In the genomic region with DNA sequence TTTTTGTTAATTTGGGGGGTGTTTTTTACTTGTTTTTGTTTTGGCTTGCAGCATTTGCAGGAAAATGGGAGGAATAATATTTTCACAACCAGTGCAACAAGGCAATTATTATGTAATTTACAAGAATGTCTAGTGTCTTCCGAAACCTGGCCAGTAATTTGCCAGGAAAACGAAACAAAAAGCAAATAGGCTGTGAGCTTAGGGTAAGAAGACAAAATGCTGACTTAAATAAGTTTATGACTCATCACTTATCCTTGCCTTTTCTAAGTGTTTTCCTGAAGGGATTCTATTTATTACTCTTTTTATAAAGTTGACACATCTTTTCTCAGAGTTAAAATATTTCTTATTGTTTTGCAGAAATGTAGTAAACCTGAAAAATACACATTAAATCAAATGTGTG, we compare ENCODE assay signal across 9 cellular contexts. TPM values are rescaled to one million over a fixed set of nuclear protein-coding genes. Genes with fewer than 3 reads are reported as not detected.
A peak's percentile ranks its signal among the peaks of the same experiment; 100 is the strongest.
DNase-seq lines count a peak whose midpoint lies in the region; ATAC-seq and TF ChIP-seq lines count a peak whose summit lies in the region.
"Had no signal": no experiment of that assay in that cellular context is flagged by ENCODE, and none has a peak within 500 bp of the region (broad histone marks: within the 10 kb centered on the region; RNA-seq: fewer than 3 reads in every experiment).

No MANE protein-coding gene starts in this region.

- DNase-seq in NCI-H1417 (lab: John Stamatoyannopoulos, UW) (peak in 2 of 3 experiments; percentile 7 to 53), NCI-H1417 treated with DMSO at 0.1 percent for 48 hours (lab: John Stamatoyannopoulos, UW) (no peak), RKO (ENCODE audit: low spot score) (peak; percentile 80), foreskin melanocyte (peak; percentile 30), upper lobe of right lung (no peak), type B pancreatic cell (ENCODE audit: extremely low spot score, unreplicated experiment) (no peak), NCI-H524 (lab: John Stamatoyannopoulos, UW) (no peak), testis (no peak)

- no peak for TF ChIP-seq CTCF in upper lobe of right lung (IDR thresholded peaks at IDR 0.05)
- TF ChIP-seq CTCF in type B pancreatic cell (conservative IDR thresholded peaks at IDR 0.05): no peak
- TF ChIP-seq CTCF in testis (IDR thresholded peaks at IDR 0.05): no peak

- peaks cover 4% of the 10 kb centered on the region for H3K4me1 ChIP-seq in upper lobe of right lung
- no peaks in the 10 kb centered on the region for H3K4me1 ChIP-seq in testis
- H3K4me1 ChIP-seq: BLaER1 treated with 17β-estradiol and CSF1 and Interleukin-3, amounts not matched to agents 10 nM and 100 nM had no signal

- H3K9me3 ChIP-seq in upper lobe of right lung (no peaks in the 10 kb centered on the region), testis (no peaks in the 10 kb centered on the region)

- intact Hi-C loops in upper lobe of right lung (cut with DNase I): no loop called here
- intact Hi-C loops in testis (cut with DNase I; ENCODE audit: low total_unique reads): no loop called here

- H3K27me3 ChIP-seq in upper lobe of right lung (no peaks in the 10 kb centered on the region), testis (no peaks in the 10 kb centered on the region)
- H3K27me3 ChIP-seq: BLaER1 treated with 17β-estradiol and CSF1 and Interleukin-3, amounts not matched to agents 10 nM and 100 nM had no signal

- 22 to 27% methylated on average over 2 of the region's 2 CpGs for WGBS in testis, 2 donors

- H3K4me3 ChIP-seq in upper lobe of right lung (peak overlapping the region; percentile 29), testis (peak overlapping the region in 1 of 2 donors; percentile 2)
- H3K4me3 ChIP-seq: BLaER1 treated with 17β-estradiol and CSF1 and Interleukin-3, amounts not matched to agents 10 nM and 100 nM had no signal

- no peaks in the 10 kb centered on the region for H3K4me1 Mint-ChIP-seq in type B pancreatic cell (ENCODE audit: unreplicated experiment)

- no peak overlapping the region for H3K27ac ChIP-seq in upper lobe of right lung
- peak overlapping the region in 1 of 2 donors; percentile 21 for H3K27ac ChIP-seq in testis
- H3K27ac ChIP-seq: BLaER1 treated with 17β-estradiol and CSF1 and Interleukin-3, amounts not matched to agents 10 nM and 100 nM had no signal

- H3K36me3 Mint-ChIP-seq in type B pancreatic cell: peaks cover 3% of the 10 kb centered on the region

- no peak overlapping the region for H3K27ac Mint-ChIP-seq in type B pancreatic cell

- TF ChIP-seq POLR2A in testis (IDR thresholded peaks at IDR 0.05): no peak

- H3K36me3 ChIP-seq in upper lobe of right lung (no peaks in the 10 kb centered on the region), testis (ENCODE audit: low read depth, missing control alignments) (no peaks in the 10 kb centered on the region)
- H3K36me3 ChIP-seq: BLaER1 treated with 17β-estradiol and CSF1 and Interleukin-3, amounts not matched to agents 10 nM and 100 nM had no signal

- peak; percentile 61 for ATAC-seq in upper lobe of right lung

- no peaks in the 10 kb centered on the region for H3K27me3 Mint-ChIP-seq in type B pancreatic cell

- peaks cover 5% of the 10 kb centered on the region for H3K9me3 Mint-ChIP-seq in type B pancreatic cell

- no peak overlapping the region for H3K4me3 Mint-ChIP-seq in type B pancreatic cell

RNA-seq across cellular contexts. Expression of gene KCNT2, which starts 49.8 kb away (rescaled TPM):
- 8.1 TPM for total RNA-seq in upper lobe of right lung
- total RNA-seq in type B pancreatic cell (ENCODE audit: low replicate concordance): 4.1 and 10.9 TPM in 2 replicates
- total RNA-seq in testis: 1 to 10 TPM; 3.2 to 3.9 TPM
- polyA plus RNA-seq in testis (ENCODE audit: insufficient read depth, low read depth, low replicate concordance): 2.7 TPM

Comparison
In these comparisons a context has a peak if more than half of its experiments do, and no peak if none do; other contexts are left out.
1. DNase-seq: peak in NCI-H1417 (2 of 3), RKO (single experiment) and foreskin melanocyte (single experiment); none in NCI-H1417 treated with DMSO at 0.1 percent for 48 hours (single experiment), upper lobe of right lung (single experiment), type B pancreatic cell (single experiment), NCI-H524 (0 of 2) and testis (single experiment).